ENCODE assay signal across 11 cellular contexts in the genomic region with DNA sequence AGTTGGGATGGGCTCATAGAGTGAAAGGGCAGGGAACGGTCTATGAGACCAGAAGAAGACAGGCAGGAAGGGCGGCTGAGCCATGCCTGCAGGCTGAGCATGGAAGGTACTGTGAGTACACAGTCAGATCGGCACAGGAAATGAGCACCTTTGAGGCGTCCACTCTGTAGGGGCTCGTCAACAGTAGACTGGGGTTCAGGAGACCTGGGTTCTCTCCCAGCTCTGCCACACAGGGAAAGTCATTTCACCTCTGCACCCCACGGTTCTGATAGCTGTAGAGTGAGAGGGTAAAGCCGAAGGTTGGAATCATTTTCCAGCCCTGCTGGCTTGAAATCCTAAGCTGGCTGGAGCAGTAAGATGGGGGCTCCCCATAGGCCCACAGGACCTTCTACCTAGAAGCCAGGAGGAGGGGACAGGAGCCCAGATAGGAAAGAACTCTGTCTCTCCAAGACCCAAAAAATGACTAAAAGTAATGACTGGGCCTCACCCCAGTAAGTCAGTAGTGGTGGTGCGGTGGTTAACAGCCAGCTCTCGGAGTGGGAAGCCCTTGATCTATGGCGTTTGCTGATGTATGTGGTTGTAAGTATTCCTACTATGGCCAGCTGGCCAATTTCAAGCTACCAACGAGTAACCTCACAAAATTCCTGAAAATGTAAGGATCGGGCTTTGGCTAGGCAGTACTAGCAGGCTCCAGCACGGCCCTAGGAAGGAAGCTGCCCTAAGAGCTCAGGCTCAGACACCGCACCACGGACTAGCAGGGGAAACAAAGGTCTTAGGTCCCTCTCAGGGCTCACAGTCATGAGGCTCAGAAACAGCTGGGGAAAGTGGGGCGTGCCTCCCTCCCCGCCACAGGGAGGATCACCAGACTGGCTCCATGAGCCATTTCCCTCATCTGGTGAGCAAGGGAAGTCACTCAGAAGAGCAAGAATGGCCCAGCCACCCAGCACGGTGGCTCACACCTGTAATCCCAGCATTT. TPM values are rescaled to one million over a fixed set of nuclear protein-coding genes. Genes with fewer than 3 reads are reported as not detected.
DNase-seq lines count a peak whose midpoint lies in the region; ATAC-seq and TF ChIP-seq lines count a peak whose summit lies in the region.
"Had no signal": no experiment of that assay in that cellular context is flagged by ENCODE, and none has a peak within 500 bp of the region (broad histone marks: within the 10 kb centered on the region; RNA-seq: fewer than 3 reads in every experiment).

No MANE protein-coding gene starts in this region.

- H3K9me3 Mint-ChIP-seq in activated B cell treated with CpG ODN at 0.5 μM for 24 hours: no peaks in the 10 kb centered on the region
- H3K9me3 Mint-ChIP-seq in central memory CD8-positive, alpha-beta T cell: no peaks in the 10 kb centered on the region
- no peaks in the 10 kb centered on the region for H3K9me3 Mint-ChIP-seq in stimulated activated effector memory CD8-positive, alpha-beta T cell treated with anti-CD3 and anti-CD28 coated beads, Interleukin-12 subunit alpha, Interleukin-12 subunit beta, amount 100 ng/mL, for 72 hours

- no peak for TF ChIP-seq CTCF in activated B cell treated with CpG ODN at 0.5 μM for 24 hours (IDR thresholded peaks at IDR 0.05)

- H3K9me3 ChIP-seq in right cardiac atrium (ENCODE audit: control insufficient read depth, low read length): no peaks in the 10 kb centered on the region
- H3K9me3 ChIP-seq: upper lobe of left lung had no signal

- no peak overlapping the region for H3K4me3 ChIP-seq in right cardiac atrium (ENCODE audit: low read length)
- H3K4me3 ChIP-seq: upper lobe of left lung had no signal

- peak; percentile 74 for DNase-seq in activated effector memory CD4-positive, alpha-beta T cell treated with anti-CD3 and anti-CD28 coated beads, Interleukin-2, amount 50 U/mL, for 16 hours
- no peak for DNase-seq in activated effector memory CD4-positive, alpha-beta T cell treated with Interleukin-2 at 50 U/mL for 16 hours
- DNase-seq in activated B cell treated with CpG ODN at 0.5 μM for 24 hours (no peak), NCI-H226 (no peak), right cardiac atrium (no peak)
- no peak for DNase-seq in central memory CD8-positive, alpha-beta T cell (ENCODE audit: low spot score in 2 of 2)
- no peak for DNase-seq in stimulated activated effector memory CD8-positive, alpha-beta T cell treated with anti-CD3 and anti-CD28 coated beads, Interleukin-12 subunit alpha, Interleukin-12 subunit beta, amount 100 ng/mL, for 72 hours (ENCODE audit: low spot score in 2 of 2)
- DNase-seq: upper lobe of left lung had no signal

- H3K27ac Mint-ChIP-seq in activated B cell treated with CpG ODN at 0.5 μM for 24 hours: peak overlapping the region; percentile 50
- H3K27ac Mint-ChIP-seq in central memory CD8-positive, alpha-beta T cell (ENCODE audit: low read depth): peak overlapping the region; percentile 96
- H3K27ac Mint-ChIP-seq in stimulated activated effector memory CD8-positive, alpha-beta T cell treated with anti-CD3 and anti-CD28 coated beads, Interleukin-12 subunit alpha, Interleukin-12 subunit beta, amount 100 ng/mL, for 72 hours: peak overlapping the region; percentile 70

- intact Hi-C loops in activated B cell treated with CpG ODN at 0.5 μM for 24 hours (cut with micrococcal nuclease) (loop anchor here (1.0 kb wide), 1 partner anchor 12 kb away; no protein-coding TSS in a partner anchor), right cardiac atrium (cut with DNase I) (no loop called here)

- no peak overlapping the region for H3K27ac ChIP-seq in right cardiac atrium (ENCODE audit: low read length)
- H3K27ac ChIP-seq: upper lobe of left lung had no signal

- H3K36me3 Mint-ChIP-seq in activated B cell treated with CpG ODN at 0.5 μM for 24 hours (ENCODE audit: low read depth): no peaks in the 10 kb centered on the region
- H3K36me3 Mint-ChIP-seq in central memory CD8-positive, alpha-beta T cell (ENCODE audit: insufficient read depth): peaks cover 11% of the 10 kb centered on the region
- peaks cover 4% of the 10 kb centered on the region for H3K36me3 Mint-ChIP-seq in stimulated activated effector memory CD8-positive, alpha-beta T cell treated with anti-CD3 and anti-CD28 coated beads, Interleukin-12 subunit alpha, Interleukin-12 subunit beta, amount 100 ng/mL, for 72 hours

- no peaks in the 10 kb centered on the region for H3K27me3 Mint-ChIP-seq in activated B cell treated with CpG ODN at 0.5 μM for 24 hours
- H3K27me3 Mint-ChIP-seq in central memory CD8-positive, alpha-beta T cell: no peaks in the 10 kb centered on the region

- CTCF ChIA-PET in activated B cell treated with CpG ODN at 0.5 μM for 24 hours (lab: Charles Lee): interaction anchor here (0.7 to 2.3 kb wide), 4 partner anchors 12 to 549 kb away, joined by 3 to 8 read pairs (median 4); no protein-coding TSS in a partner anchor

- 82% methylated on average over 18 of the region's 18 CpGs for WGBS in right cardiac atrium

- peaks cover 38% of the 10 kb centered on the region for H3K4me1 Mint-ChIP-seq in activated B cell treated with CpG ODN at 0.5 μM for 24 hours
- H3K4me1 Mint-ChIP-seq in central memory CD8-positive, alpha-beta T cell: peaks cover 43% of the 10 kb centered on the region
- peaks cover 38% of the 10 kb centered on the region for H3K4me1 Mint-ChIP-seq in stimulated activated effector memory CD8-positive, alpha-beta T cell treated with anti-CD3 and anti-CD28 coated beads, Interleukin-12 subunit alpha, Interleukin-12 subunit beta, amount 100 ng/mL, for 72 hours

- ATAC-seq in activated B cell treated with CpG ODN at 0.5 μM for 24 hours (ENCODE audit: low read depth) (peak; percentile 37), GM19035 (IDR thresholded peaks at IDR 0.05; ENCODE audit: unreplicated experiment) (no peak), right cardiac atrium (no peak)
- peak; percentile 72 for ATAC-seq in central memory CD8-positive, alpha-beta T cell (replicated peaks; ENCODE audit: extremely low read depth, poor library complexity, severe bottlenecking)
- peak; percentile 81 for ATAC-seq in stimulated activated effector memory CD8-positive, alpha-beta T cell treated with anti-CD3 and anti-CD28 coated beads, Interleukin-12 subunit alpha, Interleukin-12 subunit beta, amount 100 ng/mL, for 72 hours

- H3K4me3 Mint-ChIP-seq in activated B cell treated with CpG ODN at 0.5 μM for 24 hours: no peak overlapping the region
- H3K4me3 Mint-ChIP-seq in central memory CD8-positive, alpha-beta T cell: peak overlapping the region; percentile 78
- H3K4me3 Mint-ChIP-seq in stimulated activated effector memory CD8-positive, alpha-beta T cell treated with anti-CD3 and anti-CD28 coated beads, Interleukin-12 subunit alpha, Interleukin-12 subunit beta, amount 100 ng/mL, for 72 hours: peak overlapping the region; percentile 46

- POLR2A ChIA-PET in activated B cell treated with CpG ODN at 0.5 μM for 24 hours (lab: Charles Lee): interaction anchor here (0.6 to 3.7 kb wide), 10 partner anchors 7 to 318 kb away, joined by 3 to 28 read pairs (median 10); a partner anchor contains a TSS

- H3K4me1 ChIP-seq in right cardiac atrium (ENCODE audit: control insufficient read depth, insufficient read depth, low read length): peaks cover 3% of the 10 kb centered on the region

- H3K27me3 ChIP-seq in right cardiac atrium (ENCODE audit: control insufficient read depth, insufficient read depth): no peaks in the 10 kb centered on the region
- H3K27me3 ChIP-seq: upper lobe of left lung had no signal

RNA-seq across cellular contexts. Expression of a gene that starts 10.3 kb away (rescaled TPM):
- 39.3 and 43.8 TPM in 2 replicates for total RNA-seq in activated B cell treated with CpG ODN at 0.5 μM for 24 hours
- under 1 TPM in 3 of 4 donors, not detected in 1; 0.29 to 0.80 (median 0.33) TPM for total RNA-seq in right cardiac atrium
- 0.27 TPM for polyA plus RNA-seq in right cardiac atrium
- total RNA-seq: A673, renal cortical epithelial cell had no signal

RNA-seq across cellular contexts. Expression of a gene that starts 17.3 kb away (rescaled TPM):
- 52.5 and 64.0 TPM in 2 replicates for total RNA-seq in activated B cell treated with CpG ODN at 0.5 μM for 24 hours
- total RNA-seq in right cardiac atrium: 10 to 100 TPM; 14.2 to 19.5 (median 17.1) TPM
- polyA plus RNA-seq in right cardiac atrium: 17.2 TPM

RNA-seq across cellular contexts. Expression of a gene that starts 36.0 kb away (rescaled TPM):
- total RNA-seq in activated B cell treated with CpG ODN at 0.5 μM for 24 hours (32.9 and 34.5 TPM in 2 replicates), right cardiac atrium (1 to 10 TPM; 3.6 to 9.0 (median 6.1) TPM)
- 4.7 TPM for polyA plus RNA-seq in right cardiac atrium

RNA-seq across cellular contexts. Expression of a gene that starts 50.5 kb away (rescaled TPM):
- total RNA-seq in activated B cell treated with CpG ODN at 0.5 μM for 24 hours: 0.33 TPM in 1 of 2 replicates, not detected in the other
- total RNA-seq in right cardiac atrium: 10 to 100 TPM; 37.6 to 54.2 (median 40.3) TPM
- polyA plus RNA-seq in right cardiac atrium: 30.8 TPM

RNA-seq across cellular contexts. Expression of a gene that starts 58.6 kb away (rescaled TPM):
- total RNA-seq in activated B cell treated with CpG ODN at 0.5 μM for 24 hours: 130 and 145 TPM in 2 replicates
- total RNA-seq in right cardiac atrium: 100 to 1,000 TPM; 192 to 233 (median 213) TPM
- polyA plus RNA-seq in right cardiac atrium: 180 TPM

Comparison
In these comparisons a context has a peak if more than half of its experiments do, and no peak if none do; other contexts are left out.
1. ATAC-seq: peak in activated B cell treated with CpG ODN at 0.5 μM for 24 hours (single experiment), central memory CD8-positive, alpha-beta T cell (single experiment) and stimulated activated effector memory CD8-positive, alpha-beta T cell treated with anti-CD3 and anti-CD28 coated beads, Interleukin-12 subunit alpha, Interleukin-12 subunit beta, amount 100 ng/mL, for 72 hours (single experiment); none in GM19035 (single experiment) and right cardiac atrium (0 of 2).
2. RNA of a gene that starts 10.3 kb away (total RNA-seq): 39.3 to 43.8 TPM in activated B cell treated with CpG ODN at 0.5 μM for 24 hours; 0.29 to 0.80 TPM in right cardiac atrium; every median in the first group is over 10 times any median in the second.
3. Peak in every context shown above with its lines, with median percentiles within 50 percentile points of each other: H3K27ac Mint-ChIP-seq.